ENCODE assay signal across 12 cellular contexts in genomic region chr18:43396266-43396665, GRCh38.
DNase-seq lines count a peak whose midpoint lies in the region; TF ChIP-seq lines count a peak whose summit lies in the region.
"Had no signal": no experiment of that assay in that cellular context is flagged by ENCODE, and none has a peak within 500 bp of the region (broad histone marks: within the 10 kb centered on the region; RNA-seq: fewer than 3 reads in every experiment).

No MANE protein-coding gene starts in this region.

- H2AFZ ChIP-seq in OCI-LY3 (ENCODE audit: low read depth, low read length), result 0 out of 2 replicates have a peak overlapping the region, but pooled peaks have one; percentile 13

- CTCF ChIA-PET in MCF 10A (lab: Yijun Ruan, JAX), result interaction anchor here (0.6 to 1.3 kb wide), 6 partner anchors 12 to 1282 kb away, joined by 3 to 6 read pairs (median 3); no protein-coding TSS in a partner anchor
- CTCF ChIA-PET in activated naive CD4-positive, alpha-beta T cell treated with anti-CD3 and anti-CD28 coated beads for 36 hours (lab: Charles Lee), result no interaction called here

- H3K4me2 ChIP-seq in OCI-LY3 (ENCODE audit: low read length), result peak overlapping the region; percentile 30

- no peak overlapping the region for H3K4me3 Mint-ChIP-seq in MCF 10A (ENCODE audit: unreplicated experiment)
- H3K4me3 Mint-ChIP-seq in activated naive CD4-positive, alpha-beta T cell treated with anti-CD3 and anti-CD28 coated beads for 36 hours, result no peak overlapping the region
- H3K4me3 Mint-ChIP-seq: CD8-positive, alpha-beta memory T cell had no signal

- WGBS in testis, 2 donors, result 20 to 38% methylated on average over 1 of the region's 1 CpG

- H3K27ac Mint-ChIP-seq in MCF 10A (ENCODE audit: low read depth, unreplicated experiment), result no peak overlapping the region
- no peak overlapping the region for H3K27ac Mint-ChIP-seq in activated naive CD4-positive, alpha-beta T cell treated with anti-CD3 and anti-CD28 coated beads for 36 hours
- H3K27ac Mint-ChIP-seq: CD8-positive, alpha-beta memory T cell had no signal

- no peak overlapping the region for H3K27ac ChIP-seq in breast epithelium
- H3K27ac ChIP-seq in OCI-LY3 (ENCODE audit: low read length), result no peak overlapping the region
- H3K27ac ChIP-seq in testis, result no peak overlapping the region
- H3K27ac ChIP-seq: esophagus muscularis mucosa had no signal

- H4K20me1 ChIP-seq in OCI-LY3 (ENCODE audit: insufficient read depth, low read length), result no peaks in the 10 kb centered on the region

- intact Hi-C loops in MCF 10A (cut with micrococcal nuclease) (loop anchor here (1.0 to 5.0 kb wide), 5 partner anchors 119 to 1282 kb away; partner anchors contain the start of gene SYT4), breast epithelium (cut with DNase I; ENCODE audit: low total_unique reads) (no loop called here), testis (cut with DNase I; ENCODE audit: low total_unique reads) (no loop called here)
- intact Hi-C loops in activated naive CD4-positive, alpha-beta T cell treated with anti-CD3 and anti-CD28 coated beads for 36 hours (cut with micrococcal nuclease), result loop anchor here (10.0 kb wide), 1 partner anchor 1341 kb away; no protein-coding TSS in a partner anchor

- DNase-seq in MCF 10A (ENCODE audit: unreplicated experiment), result peak; percentile 33
- DNase-seq in breast epithelium (ENCODE audit: low spot score in 2 of 2), result no peak
- DNase-seq in fibroblast of the aortic adventitia (ENCODE audit: low read depth), result peak; percentile 20
- no peak for DNase-seq in testis
- no peak for DNase-seq in stimulated activated CD4-positive, alpha-beta T cell treated with anti-CD3 and anti-CD28 coated beads, Interleukin-15, amount 100 ng/mL, for 24 hours
- DNase-seq in activated CD8-positive, alpha-beta memory T cell treated with anti-CD3 and anti-CD28 coated beads, Interleukin-2, amount 50 U/mL, for 48 hours, result no peak
- no peak for DNase-seq in activated naive CD4-positive, alpha-beta T cell treated with anti-CD3 and anti-CD28 coated beads for 36 hours
- DNase-seq: activated CD4-positive, alpha-beta T cell treated with anti-CD3 and anti-CD28 coated beads for 1 hour; CD8-positive, alpha-beta memory T cell; stimulated activated CD4-positive, alpha-beta T cell treated with anti-CD3 and anti-CD28 coated beads, Interleukin-4, amount 100 ng/mL, for 4 hours had no signal

- TF ChIP-seq CTCF in MCF 10A (IDR thresholded peaks at IDR 0.05; ENCODE audit: unreplicated experiment) (peak; percentile 49), breast epithelium (IDR thresholded peaks at IDR 0.05) (peak in 1 of 3 donors; percentile 28), OCI-LY3 (IDR thresholded peaks at IDR 0.05; ENCODE audit: low read depth, low read length) (peak; percentile 95), fibroblast of the aortic adventitia (IDR thresholded peaks at IDR 0.05; ENCODE audit: insufficient read depth, low read length) (peak; percentile 23), testis (IDR thresholded peaks at IDR 0.05) (peak in 2 of 3 experiments; percentile 4 to 41)

- no peak overlapping the region for H3K9ac ChIP-seq in OCI-LY3 (ENCODE audit: low read length)

- H3K27me3 ChIP-seq in breast epithelium, result no peaks in the 10 kb centered on the region
- H3K27me3 ChIP-seq in OCI-LY3 (ENCODE audit: low read depth, low read length), result no peaks in the 10 kb centered on the region
- H3K27me3 ChIP-seq in testis, result no peaks in the 10 kb centered on the region
- H3K27me3 ChIP-seq: esophagus muscularis mucosa had no signal

- H3K4me1 Mint-ChIP-seq in MCF 10A (ENCODE audit: insufficient read depth, unreplicated experiment), result peaks cover 10% of the 10 kb centered on the region
- H3K4me1 Mint-ChIP-seq in activated naive CD4-positive, alpha-beta T cell treated with anti-CD3 and anti-CD28 coated beads for 36 hours (ENCODE audit: low read depth), result no peaks in the 10 kb centered on the region
- H3K4me1 Mint-ChIP-seq: CD8-positive, alpha-beta memory T cell had no signal

- BruUV-seq in MCF 10A (replicated peaks; lab: Mats Ljungman, UMichigan), result no TSS peak

- H3K9me3 ChIP-seq in breast epithelium (no peaks in the 10 kb centered on the region), OCI-LY3 (ENCODE audit: insufficient read depth, low read length) (no peaks in the 10 kb centered on the region), testis (no peaks in the 10 kb centered on the region)
- H3K9me3 ChIP-seq: esophagus muscularis mucosa had no signal

- no peaks in the 10 kb centered on the region for H3K36me3 Mint-ChIP-seq in MCF 10A (ENCODE audit: insufficient read depth, unreplicated experiment)
- no peaks in the 10 kb centered on the region for H3K36me3 Mint-ChIP-seq in activated naive CD4-positive, alpha-beta T cell treated with anti-CD3 and anti-CD28 coated beads for 36 hours (ENCODE audit: low read depth)
- H3K36me3 Mint-ChIP-seq: CD8-positive, alpha-beta memory T cell had no signal

- H3K79me2 ChIP-seq in OCI-LY3 (ENCODE audit: low read length), result no peaks in the 10 kb centered on the region

- no peak for TF ChIP-seq POLR2A in breast epithelium (IDR thresholded peaks at IDR 0.05)
- no peak for TF ChIP-seq POLR2A in testis (IDR thresholded peaks at IDR 0.05)

- no peak overlapping the region for H3K4me3 ChIP-seq in breast epithelium
- H3K4me3 ChIP-seq in OCI-LY3 (ENCODE audit: low read length), result 0 out of 2 replicates have a peak overlapping the region, but pooled peaks have one; percentile 2
- no peak overlapping the region for H3K4me3 ChIP-seq in fibroblast of the aortic adventitia (ENCODE audit: low read depth, low read length)
- no peak overlapping the region for H3K4me3 ChIP-seq in testis
- H3K4me3 ChIP-seq: esophagus muscularis mucosa had no signal

- H3K27me3 Mint-ChIP-seq in MCF 10A (ENCODE audit: insufficient read depth, unreplicated experiment), result peaks cover 20% of the 10 kb centered on the region
- no peaks in the 10 kb centered on the region for H3K27me3 Mint-ChIP-seq in activated naive CD4-positive, alpha-beta T cell treated with anti-CD3 and anti-CD28 coated beads for 36 hours (ENCODE audit: low read depth)
- H3K27me3 Mint-ChIP-seq: CD8-positive, alpha-beta memory T cell had no signal

- H3K36me3 ChIP-seq in breast epithelium, result no peaks in the 10 kb centered on the region
- no peaks in the 10 kb centered on the region for H3K36me3 ChIP-seq in OCI-LY3 (replicated peaks; ENCODE audit: low read depth, low read length)
- H3K36me3 ChIP-seq in testis (ENCODE audit: low read depth, missing control alignments), result no peaks in the 10 kb centered on the region
- H3K36me3 ChIP-seq: esophagus muscularis mucosa had no signal

- POLR2A ChIA-PET in MCF 10A (lab: Yijun Ruan, JAX), result no interaction called here

- no peaks in the 10 kb centered on the region for H3K4me1 ChIP-seq in breast epithelium
- H3K4me1 ChIP-seq in OCI-LY3 (ENCODE audit: low read length), result peaks cover 19% of the 10 kb centered on the region
- no peaks in the 10 kb centered on the region for H3K4me1 ChIP-seq in testis
- H3K4me1 ChIP-seq: esophagus muscularis mucosa had no signal

- no peaks in the 10 kb centered on the region for H3K9me3 Mint-ChIP-seq in MCF 10A (ENCODE audit: unreplicated experiment)
- H3K9me3 Mint-ChIP-seq in activated naive CD4-positive, alpha-beta T cell treated with anti-CD3 and anti-CD28 coated beads for 36 hours, result peaks cover 8% of the 10 kb centered on the region

Comparison
In these comparisons a context has a peak if more than half of its experiments do, and no peak if none do; other contexts are left out.
1. DNase-seq: peak in MCF 10A (single experiment) and fibroblast of the aortic adventitia (single experiment); none in breast epithelium (0 of 2), testis (single experiment), stimulated activated CD4-positive, alpha-beta T cell treated with anti-CD3 and anti-CD28 coated beads, Interleukin-15, amount 100 ng/mL, for 24 hours (single experiment), activated CD8-positive, alpha-beta memory T cell treated with anti-CD3 and anti-CD28 coated beads, Interleukin-2, amount 50 U/mL, for 48 hours (single experiment) and activated naive CD4-positive, alpha-beta T cell treated with anti-CD3 and anti-CD28 coated beads for 36 hours (single experiment).
2. intact Hi-C loops: an anchor here in MCF 10A (1.0 to 5.0 kb wide) and activated naive CD4-positive, alpha-beta T cell treated with anti-CD3 and anti-CD28 coated beads for 36 hours (10.0 kb wide); none called in breast epithelium and testis.